In genomic region chr1:25053576-25054075, GRCh38 we compare ENCODE assay signal across 1 cellular context.
TF ChIP-seq lines count a peak whose summit lies in the region.

No MANE protein-coding gene starts in this region.

TF ChIP-seq in WTC11, 78 proteins besides CTCF, POLR2A, EP300 and RAD21 (continued from another document):
- TF ChIP-seq STAT6 (CRISPR knock-in tag; conservative IDR thresholded peaks at IDR 0.05; ENCODE audit: low read depth) (no peak), TEAD4 (CRISPR knock-in tag; IDR thresholded peaks at IDR 0.05) (no peak), SP1 (CRISPR knock-in tag; conservative IDR thresholded peaks at IDR 0.05) (no peak), MXD4 (CRISPR knock-in tag; IDR thresholded peaks at IDR 0.05; ENCODE audit: borderline replicate concordance) (no peak), RORB (CRISPR knock-in tag; IDR thresholded peaks at IDR 0.05) (no peak), ARID4B (CRISPR knock-in tag; IDR thresholded peaks at IDR 0.05; ENCODE audit: borderline replicate concordance) (no peak), FOXP1 (CRISPR knock-in tag; IDR thresholded peaks at IDR 0.05; ENCODE audit: borderline replicate concordance) (no peak), SMAD3 (CRISPR knock-in tag; IDR thresholded peaks at IDR 0.05; ENCODE audit: borderline replicate concordance) (no peak), HMGA2 (CRISPR knock-in tag; IDR thresholded peaks at IDR 0.05) (no peak), EMX1 (CRISPR knock-in tag; IDR thresholded peaks at IDR 0.05) (no peak), ZNF317 (CRISPR knock-in tag; IDR thresholded peaks at IDR 0.05; ENCODE audit: borderline replicate concordance, low read depth) (no peak), RELA (CRISPR knock-in tag; IDR thresholded peaks at IDR 0.05; ENCODE audit: borderline replicate concordance) (no peak), ATF3 (CRISPR knock-in tag; conservative IDR thresholded peaks at IDR 0.05) (no peak)
TF ChIP-seq in WTC11: peak in this region for 0.
